Comparison of ENCODE assay signal across 1 cellular context in the genomic region with DNA sequence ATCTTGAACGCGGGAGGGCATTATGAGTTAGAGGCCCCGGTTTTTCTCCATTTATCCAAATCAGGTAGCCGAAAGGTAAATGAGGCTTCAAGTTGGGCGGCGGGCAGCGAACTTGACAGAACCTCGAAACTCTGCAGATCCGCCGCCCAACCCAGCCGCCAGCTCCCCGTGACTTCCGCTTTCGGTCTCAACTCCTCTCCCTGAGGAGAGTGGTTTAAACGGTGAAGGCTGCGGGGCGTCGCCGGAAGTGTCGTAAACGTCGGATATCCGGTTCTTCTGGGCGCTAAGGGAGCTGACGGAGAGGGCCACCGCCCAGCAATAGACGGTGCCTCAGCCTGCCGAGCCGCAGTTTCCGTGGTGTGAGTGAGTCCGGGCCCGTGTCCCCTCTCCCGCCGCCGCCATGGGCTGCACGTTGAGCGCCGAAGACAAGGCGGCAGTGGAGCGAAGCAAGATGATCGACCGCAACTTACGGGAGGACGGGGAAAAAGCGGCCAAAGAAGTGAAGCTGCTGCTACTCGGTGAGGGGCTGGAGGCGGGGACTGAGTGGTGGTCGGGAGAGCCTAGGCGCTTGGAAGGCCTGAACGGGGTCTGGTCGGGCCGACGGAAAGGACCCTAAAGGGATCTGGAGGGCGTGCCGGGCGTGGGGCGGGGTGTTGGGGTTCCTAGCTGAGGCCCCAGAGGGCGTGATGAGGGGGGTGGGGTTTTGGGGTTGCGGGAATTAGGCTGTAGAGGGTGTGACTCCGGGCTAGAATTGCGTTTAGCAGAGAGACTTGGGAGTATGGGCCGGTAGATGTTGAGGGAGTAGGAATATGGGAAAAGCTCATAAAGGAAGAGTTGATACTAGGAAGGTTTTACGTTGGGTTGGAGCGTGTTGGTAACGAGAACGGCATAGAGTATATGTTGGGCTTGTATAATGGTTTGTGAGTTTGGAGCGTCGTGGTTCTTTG.
TF ChIP-seq lines count a peak whose summit lies in the region.

A gene (plus strand): TSS at position 295 of the 947 bp plus-strand sequence. CDS start 106 bp downstream, at position 401.

TF ChIP-seq in GM12878, 131 proteins besides CTCF, POLR2A, EP300 and RAD21 (continued from another document and continues in another):
- TF ChIP-seq, protein P1, sequence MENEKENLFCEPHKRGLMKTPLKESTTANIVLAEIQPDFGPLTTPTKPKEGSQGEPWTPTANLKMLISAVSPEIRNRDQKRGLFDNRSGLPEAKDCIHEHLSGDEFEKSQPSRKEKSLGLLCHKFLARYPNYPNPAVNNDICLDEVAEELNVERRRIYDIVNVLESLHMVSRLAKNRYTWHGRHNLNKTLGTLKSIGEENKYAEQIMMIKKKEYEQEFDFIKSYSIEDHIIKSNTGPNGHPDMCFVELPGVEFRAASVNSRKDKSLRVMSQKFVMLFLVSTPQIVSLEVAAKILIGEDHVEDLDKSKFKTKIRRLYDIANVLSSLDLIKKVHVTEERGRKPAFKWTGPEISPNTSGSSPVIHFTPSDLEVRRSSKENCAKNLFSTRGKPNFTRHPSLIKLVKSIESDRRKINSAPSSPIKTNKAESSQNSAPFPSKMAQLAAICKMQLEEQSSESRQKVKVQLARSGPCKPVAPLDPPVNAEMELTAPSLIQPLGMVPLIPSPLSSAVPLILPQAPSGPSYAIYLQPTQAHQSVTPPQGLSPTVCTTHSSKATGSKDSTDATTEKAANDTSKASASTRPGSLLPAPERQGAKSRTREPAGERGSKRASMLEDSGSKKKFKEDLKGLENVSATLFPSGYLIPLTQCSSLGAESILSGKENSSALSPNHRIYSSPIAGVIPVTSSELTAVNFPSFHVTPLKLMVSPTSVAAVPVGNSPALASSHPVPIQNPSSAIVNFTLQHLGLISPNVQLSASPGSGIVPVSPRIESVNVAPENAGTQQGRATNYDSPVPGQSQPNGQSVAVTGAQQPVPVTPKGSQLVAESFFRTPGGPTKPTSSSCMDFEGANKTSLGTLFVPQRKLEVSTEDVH (IDR thresholded peaks at IDR 0.05; ENCODE audit: low read depth, partially characterized antibody) = peak; percentile 56
- peak; percentile 93 for TF ChIP-seq GABPA (IDR thresholded peaks at IDR 0.05; ENCODE audit: low read depth)
- TF ChIP-seq, protein P2, sequence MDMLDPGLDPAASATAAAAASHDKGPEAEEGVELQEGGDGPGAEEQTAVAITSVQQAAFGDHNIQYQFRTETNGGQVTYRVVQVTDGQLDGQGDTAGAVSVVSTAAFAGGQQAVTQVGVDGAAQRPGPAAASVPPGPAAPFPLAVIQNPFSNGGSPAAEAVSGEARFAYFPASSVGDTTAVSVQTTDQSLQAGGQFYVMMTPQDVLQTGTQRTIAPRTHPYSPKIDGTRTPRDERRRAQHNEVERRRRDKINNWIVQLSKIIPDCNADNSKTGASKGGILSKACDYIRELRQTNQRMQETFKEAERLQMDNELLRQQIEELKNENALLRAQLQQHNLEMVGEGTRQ (IDR thresholded peaks at IDR 0.05; ENCODE audit: borderline replicate concordance, low read depth, low read length) = peak; percentile 52
- peak; percentile 78; the same call in 1 of the 2 replicates for TF ChIP-seq TAF1 (IDR thresholded peaks at IDR 0.05; ENCODE audit: borderline replicate concordance, low read depth, low read length)
- 0 out of 2 replicates have a peak, but pooled peaks have one; percentile 9 for TF ChIP-seq NRF1 (conservative IDR thresholded peaks at IDR 0.05; ENCODE audit: low read depth, low read length)
- no peak for TF ChIP-seq CHD4 (IDR thresholded peaks at IDR 0.05)
- TF ChIP-seq, protein P3, sequence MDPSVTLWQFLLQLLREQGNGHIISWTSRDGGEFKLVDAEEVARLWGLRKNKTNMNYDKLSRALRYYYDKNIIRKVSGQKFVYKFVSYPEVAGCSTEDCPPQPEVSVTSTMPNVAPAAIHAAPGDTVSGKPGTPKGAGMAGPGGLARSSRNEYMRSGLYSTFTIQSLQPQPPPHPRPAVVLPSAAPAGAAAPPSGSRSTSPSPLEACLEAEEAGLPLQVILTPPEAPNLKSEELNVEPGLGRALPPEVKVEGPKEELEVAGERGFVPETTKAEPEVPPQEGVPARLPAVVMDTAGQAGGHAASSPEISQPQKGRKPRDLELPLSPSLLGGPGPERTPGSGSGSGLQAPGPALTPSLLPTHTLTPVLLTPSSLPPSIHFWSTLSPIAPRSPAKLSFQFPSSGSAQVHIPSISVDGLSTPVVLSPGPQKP (IDR thresholded peaks at IDR 0.05; ENCODE audit: low read depth, low read length) = peak; percentile 86; the same call in 1 of the 2 replicates
- peak; percentile 44; the same call in 1 of the 2 replicates for TF ChIP-seq EED (IDR thresholded peaks at IDR 0.05; ENCODE audit: low read depth)
- TF ChIP-seq EZH2 (IDR thresholded peaks at IDR 0.05; ENCODE audit: borderline replicate concordance, control insufficient read depth, low read depth, low read length) = no peak
- TF ChIP-seq, protein P4, sequence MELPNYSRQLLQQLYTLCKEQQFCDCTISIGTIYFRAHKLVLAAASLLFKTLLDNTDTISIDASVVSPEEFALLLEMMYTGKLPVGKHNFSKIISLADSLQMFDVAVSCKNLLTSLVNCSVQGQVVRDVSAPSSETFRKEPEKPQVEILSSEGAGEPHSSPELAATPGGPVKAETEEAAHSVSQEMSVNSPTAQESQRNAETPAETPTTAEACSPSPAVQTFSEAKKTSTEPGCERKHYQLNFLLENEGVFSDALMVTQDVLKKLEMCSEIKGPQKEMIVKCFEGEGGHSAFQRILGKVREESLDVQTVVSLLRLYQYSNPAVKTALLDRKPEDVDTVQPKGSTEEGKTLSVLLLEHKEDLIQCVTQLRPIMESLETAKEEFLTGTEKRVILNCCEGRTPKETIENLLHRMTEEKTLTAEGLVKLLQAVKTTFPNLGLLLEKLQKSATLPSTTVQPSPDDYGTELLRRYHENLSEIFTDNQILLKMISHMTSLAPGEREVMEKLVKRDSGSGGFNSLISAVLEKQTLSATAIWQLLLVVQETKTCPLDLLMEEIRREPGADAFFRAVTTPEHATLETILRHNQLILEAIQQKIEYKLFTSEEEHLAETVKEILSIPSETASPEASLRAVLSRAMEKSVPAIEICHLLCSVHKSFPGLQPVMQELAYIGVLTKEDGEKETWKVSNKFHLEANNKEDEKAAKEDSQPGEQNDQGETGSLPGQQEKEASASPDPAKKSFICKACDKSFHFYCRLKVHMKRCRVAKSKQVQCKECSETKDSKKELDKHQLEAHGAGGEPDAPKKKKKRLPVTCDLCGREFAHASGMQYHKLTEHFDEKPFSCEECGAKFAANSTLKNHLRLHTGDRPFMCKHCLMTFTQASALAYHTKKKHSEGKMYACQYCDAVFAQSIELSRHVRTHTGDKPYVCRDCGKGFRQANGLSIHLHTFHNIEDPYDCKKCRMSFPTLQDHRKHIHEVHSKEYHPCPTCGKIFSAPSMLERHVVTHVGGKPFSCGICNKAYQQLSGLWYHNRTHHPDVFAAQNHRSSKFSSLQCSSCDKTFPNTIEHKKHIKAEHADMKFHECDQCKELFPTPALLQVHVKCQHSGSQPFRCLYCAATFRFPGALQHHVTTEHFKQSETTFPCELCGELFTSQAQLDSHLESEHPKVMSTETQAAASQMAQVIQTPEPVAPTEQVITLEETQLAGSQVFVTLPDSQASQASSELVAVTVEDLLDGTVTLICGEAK (IDR thresholded peaks at IDR 0.05; ENCODE audit: borderline replicate concordance) = peak; percentile 94
- peak; percentile 80; the same call in 1 of the 2 replicates for TF ChIP-seq POLR2AphosphoS2 (IDR thresholded peaks at IDR 0.05; ENCODE audit: low read depth, low read length)
- peak; percentile 43 for TF ChIP-seq HCFC1 (IDR thresholded peaks at IDR 0.05; ENCODE audit: low read length)
- TF ChIP-seq IKZF1 (conservative IDR thresholded peaks at IDR 0.05) = peak; percentile 73
- TF ChIP-seq ZBED1 (IDR thresholded peaks at IDR 0.05; ENCODE audit: borderline replicate concordance) = peak; percentile 26; the same call in 1 of the 2 replicates
- TF ChIP-seq YBX1 (IDR thresholded peaks at IDR 0.05) = 0 out of 2 replicates have a peak, but pooled peaks have one; percentile 58
- no peak for TF ChIP-seq MEF2A (IDR thresholded peaks at IDR 0.05; ENCODE audit: insufficient read depth, low read depth, low read length)
- TF ChIP-seq, protein P5, sequence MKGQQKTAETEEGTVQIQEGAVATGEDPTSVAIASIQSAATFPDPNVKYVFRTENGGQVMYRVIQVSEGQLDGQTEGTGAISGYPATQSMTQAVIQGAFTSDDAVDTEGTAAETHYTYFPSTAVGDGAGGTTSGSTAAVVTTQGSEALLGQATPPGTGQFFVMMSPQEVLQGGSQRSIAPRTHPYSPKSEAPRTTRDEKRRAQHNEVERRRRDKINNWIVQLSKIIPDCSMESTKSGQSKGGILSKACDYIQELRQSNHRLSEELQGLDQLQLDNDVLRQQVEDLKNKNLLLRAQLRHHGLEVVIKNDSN (IDR thresholded peaks at IDR 0.05; ENCODE audit: borderline replicate concordance, extremely low read length, insufficient read depth, low read depth, low read length) = peak; percentile 47
- TF ChIP-seq, protein P6, sequence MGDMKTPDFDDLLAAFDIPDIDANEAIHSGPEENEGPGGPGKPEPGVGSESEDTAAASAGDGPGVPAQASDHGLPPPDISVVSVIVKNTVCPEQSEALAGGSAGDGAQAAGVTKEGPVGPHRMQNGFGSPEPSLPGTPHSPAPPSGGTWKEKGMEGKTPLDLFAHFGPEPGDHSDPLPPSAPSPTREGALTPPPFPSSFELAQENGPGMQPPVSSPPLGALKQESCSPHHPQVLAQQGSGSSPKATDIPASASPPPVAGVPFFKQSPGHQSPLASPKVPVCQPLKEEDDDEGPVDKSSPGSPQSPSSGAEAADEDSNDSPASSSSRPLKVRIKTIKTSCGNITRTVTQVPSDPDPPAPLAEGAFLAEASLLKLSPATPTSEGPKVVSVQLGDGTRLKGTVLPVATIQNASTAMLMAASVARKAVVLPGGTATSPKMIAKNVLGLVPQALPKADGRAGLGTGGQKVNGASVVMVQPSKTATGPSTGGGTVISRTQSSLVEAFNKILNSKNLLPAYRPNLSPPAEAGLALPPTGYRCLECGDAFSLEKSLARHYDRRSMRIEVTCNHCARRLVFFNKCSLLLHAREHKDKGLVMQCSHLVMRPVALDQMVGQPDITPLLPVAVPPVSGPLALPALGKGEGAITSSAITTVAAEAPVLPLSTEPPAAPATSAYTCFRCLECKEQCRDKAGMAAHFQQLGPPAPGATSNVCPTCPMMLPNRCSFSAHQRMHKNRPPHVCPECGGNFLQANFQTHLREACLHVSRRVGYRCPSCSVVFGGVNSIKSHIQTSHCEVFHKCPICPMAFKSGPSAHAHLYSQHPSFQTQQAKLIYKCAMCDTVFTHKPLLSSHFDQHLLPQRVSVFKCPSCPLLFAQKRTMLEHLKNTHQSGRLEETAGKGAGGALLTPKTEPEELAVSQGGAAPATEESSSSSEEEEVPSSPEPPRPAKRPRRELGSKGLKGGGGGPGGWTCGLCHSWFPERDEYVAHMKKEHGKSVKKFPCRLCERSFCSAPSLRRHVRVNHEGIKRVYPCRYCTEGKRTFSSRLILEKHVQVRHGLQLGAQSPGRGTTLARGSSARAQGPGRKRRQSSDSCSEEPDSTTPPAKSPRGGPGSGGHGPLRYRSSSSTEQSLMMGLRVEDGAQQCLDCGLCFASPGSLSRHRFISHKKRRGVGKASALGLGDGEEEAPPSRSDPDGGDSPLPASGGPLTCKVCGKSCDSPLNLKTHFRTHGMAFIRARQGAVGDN (IDR thresholded peaks at IDR 0.05) = peak; percentile 64; the same call in 1 of the 2 replicates
- peak; percentile 79 for TF ChIP-seq KLF5 (IDR thresholded peaks at IDR 0.05; ENCODE audit: partially characterized antibody)
- TF ChIP-seq JUNB (IDR thresholded peaks at IDR 0.05) = peak; percentile 56; the same call in 1 of the 2 replicates
- peak; percentile 86 for TF ChIP-seq MXI1 (IDR thresholded peaks at IDR 0.05; ENCODE audit: low read depth, low read length)
- TF ChIP-seq RB1 (IDR thresholded peaks at IDR 0.05; ENCODE audit: borderline replicate concordance) = peak; percentile 64; the same call in 1 of the 2 replicates
- peak; percentile 94 for TF ChIP-seq BHLHE40 (IDR thresholded peaks at IDR 0.05; ENCODE audit: borderline replicate concordance in 1 of 2, low read depth in 2 of 2, low read length in 1 of 2)
- TF ChIP-seq, protein P7, sequence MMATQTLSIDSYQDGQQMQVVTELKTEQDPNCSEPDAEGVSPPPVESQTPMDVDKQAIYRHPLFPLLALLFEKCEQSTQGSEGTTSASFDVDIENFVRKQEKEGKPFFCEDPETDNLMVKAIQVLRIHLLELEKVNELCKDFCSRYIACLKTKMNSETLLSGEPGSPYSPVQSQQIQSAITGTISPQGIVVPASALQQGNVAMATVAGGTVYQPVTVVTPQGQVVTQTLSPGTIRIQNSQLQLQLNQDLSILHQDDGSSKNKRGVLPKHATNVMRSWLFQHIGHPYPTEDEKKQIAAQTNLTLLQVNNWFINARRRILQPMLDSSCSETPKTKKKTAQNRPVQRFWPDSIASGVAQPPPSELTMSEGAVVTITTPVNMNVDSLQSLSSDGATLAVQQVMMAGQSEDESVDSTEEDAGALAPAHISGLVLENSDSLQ (IDR thresholded peaks at IDR 0.05) = peak; percentile 66
- no peak for TF ChIP-seq SMC3 (IDR thresholded peaks at IDR 0.05; ENCODE audit: borderline replicate concordance, low read length)
- TF ChIP-seq PML (IDR thresholded peaks at IDR 0.05; ENCODE audit: low read length) = peak; percentile 87
- TF ChIP-seq SPI1 (IDR thresholded peaks at IDR 0.05; ENCODE audit: borderline replicate concordance, insufficient read depth, low read depth, low read length) = peak; percentile 93
- peak; percentile 65; the same call in 1 of the 2 replicates for TF ChIP-seq TCF12 (IDR thresholded peaks at IDR 0.05; ENCODE audit: low read depth, low read length)
- peak in 1 of 2 experiments; percentile 75; a peak in 2 of 4 replicates for TF ChIP-seq ETV6 (conservative IDR thresholded peaks at IDR 0.05 in 1 of 2, IDR thresholded peaks at IDR 0.05 in 1 of 2; ENCODE audit: borderline replicate concordance in 1 of 2, low read depth in 1 of 2)
- no peak for TF ChIP-seq KDM1A (IDR thresholded peaks at IDR 0.05; ENCODE audit: borderline replicate concordance)
- peak; percentile 95 for TF ChIP-seq SIN3A (IDR thresholded peaks at IDR 0.05; ENCODE audit: low read depth, low read length)
- peak; percentile 45; the same call in 1 of the 2 replicates for TF ChIP-seq CHD2 (IDR thresholded peaks at IDR 0.05; ENCODE audit: borderline replicate concordance, low read depth, low read length)
- TF ChIP-seq POLR2AphosphoS5 (IDR thresholded peaks at IDR 0.05; ENCODE audit: low read length) = peak; percentile 96
- peak; percentile 58 for TF ChIP-seq YY1 (IDR thresholded peaks at IDR 0.05; ENCODE audit: low read depth, low read length)
- peak; percentile 69; the same call in 1 of the 2 replicates for TF ChIP-seq ATF7 (IDR thresholded peaks at IDR 0.05; ENCODE audit: low read depth)
